Comparison of ENCODE assay signal across 11 cellular contexts in genomic region chr13:88908896-88909535, GRCh38.
DNase-seq lines count a peak whose midpoint lies in the region; ATAC-seq and TF ChIP-seq lines count a peak whose summit lies in the region.
"Had no signal": no experiment of that assay in that cellular context is flagged by ENCODE, and none has a peak within 500 bp of the region (broad histone marks: within the 10 kb centered on the region; RNA-seq: fewer than 3 reads in every experiment).

No MANE protein-coding gene starts in this region.

- H3K4me3 ChIP-seq in left lung (no peak overlapping the region), adrenal gland (no peak overlapping the region)

- H3K27me3 ChIP-seq in left lung (no peaks in the 10 kb centered on the region), adrenal gland (no peaks in the 10 kb centered on the region)

- intact Hi-C loops in left lung (cut with DNase I), result no loop called here
- intact Hi-C loops in adrenal gland (cut with DNase I), result no loop called here

- 37 to 41% (median 39%) methylated on average over 2 of the region's 2 CpGs for WGBS in adrenal gland, 4 donors

- no peak for TF ChIP-seq CTCF in left lung (IDR thresholded peaks at IDR 0.05)
- no peak for TF ChIP-seq CTCF in adrenal gland (IDR thresholded peaks at IDR 0.05)

- H3K9me3 ChIP-seq in left lung (no peaks in the 10 kb centered on the region), adrenal gland (replicated peaks in 1 of 3) (peaks cover 0 to 2% (median 0%) of the 10 kb centered on the region in 3 donors)

- no peaks in the 10 kb centered on the region for H3K4me1 ChIP-seq in left lung
- no peaks in the 10 kb centered on the region for H3K4me1 ChIP-seq in adrenal gland (replicated peaks in 1 of 2)

- peak; percentile 91 for DNase-seq in COR-L47 (lab: John Stamatoyannopoulos, UW)
- peak; percentile 59 for DNase-seq in NCI-H1436 (lab: John Stamatoyannopoulos, UW)
- DNase-seq in SK-N-DZ (ENCODE audit: low spot score), result peak; percentile 39
- DNase-seq in left lung, result no peak
- no peak for DNase-seq in activated T-cell treated with anti-CD3 and anti-CD28 coated beads, Interleukin-2, amount 50 U/mL, for 48 hours
- DNase-seq in adrenal gland, result no peak
- DNase-seq: activated effector memory CD4-positive, alpha-beta T cell treated with Interleukin-2 at 50 U/mL for 16 hours; posterior cingulate gyrus had no signal

- no peaks in the 10 kb centered on the region for H3K36me3 ChIP-seq in left lung
- H3K36me3 ChIP-seq in adrenal gland (replicated peaks in 1 of 2), result no peaks in the 10 kb centered on the region

- no peak for TF ChIP-seq POLR2A in adrenal gland (IDR thresholded peaks at IDR 0.05)

- ATAC-seq in left lung (peak; percentile 52), GM21447 (IDR thresholded peaks at IDR 0.05; ENCODE audit: unreplicated experiment) (no peak), HG02885 (IDR thresholded peaks at IDR 0.05; ENCODE audit: poor library complexity, unreplicated experiment) (no peak)
- ATAC-seq: stimulated activated memory B cell treated with anti-CD40 and anti-IgM and Interleukin-4, amounts not matched to agents 10 μg/mL and 1 μg/mL and 100 μg/mL, for 72 hours had no signal

- H3K27ac ChIP-seq in left lung, result no peak overlapping the region
- no peak overlapping the region for H3K27ac ChIP-seq in adrenal gland

Comparison
In these comparisons a context has a peak if more than half of its experiments do, and no peak if none do; other contexts are left out.
1. DNase-seq: peak in COR-L47 (single experiment), NCI-H1436 (single experiment) and SK-N-DZ (single experiment); none in left lung (0 of 2), activated T-cell treated with anti-CD3 and anti-CD28 coated beads, Interleukin-2, amount 50 U/mL, for 48 hours (0 of 2) and adrenal gland (0 of 7).